8 cellular contexts compared by ENCODE assay signal in the genomic region with DNA sequence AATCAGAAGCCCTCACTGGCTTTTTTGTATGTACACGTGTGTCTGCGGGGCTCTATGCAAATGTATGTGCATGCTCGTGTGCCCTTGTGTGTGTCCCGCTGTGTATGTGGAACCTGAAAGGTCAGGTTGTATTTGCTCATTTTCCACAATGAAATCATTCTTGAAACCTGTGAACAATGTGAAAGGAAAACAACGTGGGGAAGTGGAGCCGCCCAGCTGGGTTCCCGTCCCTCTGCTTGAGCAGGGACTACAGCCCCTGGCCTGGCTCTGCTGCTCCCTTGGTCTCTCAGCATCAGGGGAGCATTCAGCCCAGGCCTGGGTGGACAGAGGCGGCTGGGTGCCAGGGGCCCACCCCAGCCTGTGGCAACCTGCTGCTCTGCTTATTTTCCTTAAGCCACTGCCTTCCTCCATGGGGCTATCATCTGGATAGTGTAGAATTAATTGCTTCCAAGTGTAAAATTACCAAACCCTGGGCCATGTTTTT. TPM values are rescaled to one million over a fixed set of nuclear protein-coding genes. Genes with fewer than 3 reads are reported as not detected.
DNase-seq lines count a peak whose midpoint lies in the region; TF ChIP-seq lines count a peak whose summit lies in the region.

No MANE protein-coding gene starts in this region.

- H3K27ac ChIP-seq in KOPT-K1 (ENCODE audit: low read depth, low read length, poor library complexity, severe bottlenecking) = peak overlapping the region; percentile 71
- peak overlapping the region; percentile 5 to 78 (median 60) for H3K27ac ChIP-seq in esophagus muscularis mucosa (replicated peaks in 1 of 4)
- H3K27ac ChIP-seq in stomach = peak overlapping the region; percentile 32 to 79 (median 74)

- H3K9me3 ChIP-seq in KOPT-K1 (ENCODE audit: insufficient read depth, low read length, poor library complexity, severe bottlenecking) (no peaks in the 10 kb centered on the region), esophagus muscularis mucosa (no peaks in the 10 kb centered on the region), stomach (no peaks in the 10 kb centered on the region)

- H3K36me3 ChIP-seq in KOPT-K1 (ENCODE audit: insufficient read depth, low read length) (no peaks in the 10 kb centered on the region), esophagus muscularis mucosa (peaks cover 0 to 29% (median 0%) of the 10 kb centered on the region in 4 donors), stomach (no peaks in the 10 kb centered on the region)

- TF ChIP-seq POLR2A in esophagus muscularis mucosa (IDR thresholded peaks at IDR 0.05; ENCODE audit: low read depth) (no peak), stomach (IDR thresholded peaks at IDR 0.05) (no peak)

- H3K4me3 ChIP-seq in esophagus muscularis mucosa (no peak overlapping the region), stomach (no peak overlapping the region)

- H3K27me3 ChIP-seq in esophagus muscularis mucosa (no peaks in the 10 kb centered on the region), stomach (no peaks in the 10 kb centered on the region)

- TF ChIP-seq EP300 in esophagus muscularis mucosa (IDR thresholded peaks at IDR 0.05) (no peak), stomach (IDR thresholded peaks at IDR 0.05) (no peak)

- peak; percentile 71 for DNase-seq in activated CD4-positive, alpha-beta T cell treated with anti-CD3 and anti-CD28 coated beads for 48 hours
- no peak for DNase-seq in activated CD4-positive, alpha-beta T cell treated with anti-CD3 and anti-CD28 coated beads for 1 hour
- no peak for DNase-seq in esophagus muscularis mucosa (ENCODE audit: extremely low spot score)
- peak; percentile 50 for DNase-seq in stomach
- no peak for DNase-seq in NOMO-1 (lab: John Stamatoyannopoulos, UW; ENCODE audit: unreplicated experiment in 2 of 2)
- DNase-seq in central memory CD4-positive, alpha-beta T cell = no peak
- no peak for DNase-seq in NCI-H446 treated with DMSO at 0.1 percent for 48 hours (lab: John Stamatoyannopoulos, UW)

- TF ChIP-seq CTCF in esophagus muscularis mucosa (IDR thresholded peaks at IDR 0.05) (no peak), stomach (IDR thresholded peaks at IDR 0.05) (no peak)

- 81% methylated on average over 5 of the region's 8 CpGs for WGBS in esophagus muscularis mucosa
- WGBS in stomach, 5 donors = 14 to 47% (median 39%) methylated on average over 8 of the region's 8 CpGs

- intact Hi-C loops in esophagus muscularis mucosa (cut with DNase I) (no loop called here), stomach (cut with DNase I; ENCODE audit: low total_unique reads) (no loop called here)

- H3K4me1 ChIP-seq in esophagus muscularis mucosa (peaks cover 0 to 4% (median 1%) of the 10 kb centered on the region in 4 donors), stomach (peaks cover 10 to 24% (median 15%) of the 10 kb centered on the region in 4 donors)

RNA-seq across cellular contexts. Expression of a gene that starts 3.0 kb away (rescaled TPM):
- total RNA-seq in esophagus muscularis mucosa (10 to 100 TPM in 3 of 4 donors, 1 to 10 TPM in 1; 7.9 to 42.9 (median 31.4) TPM), stomach (10 to 100 TPM in 2 of 5 donors, 1 to 10 TPM in 1, not detected in 2; 7.3 to 15.2 (median 12.8) TPM)
- polyA plus RNA-seq in stomach = 1 to 10 TPM; 5.4 to 10.0 (median 7.3) TPM

RNA-seq across cellular contexts. Expression of a gene that starts 11.3 kb away (rescaled TPM):
- total RNA-seq in esophagus muscularis mucosa (not detected), stomach (under 1 TPM in 1 of 5 donors, not detected in 4; 0.87 TPM)
- under 1 TPM in 2 of 3 donors, not detected in 1; 0.13 to 0.46 TPM for polyA plus RNA-seq in stomach

RNA-seq across cellular contexts. Expression of a gene that starts 20.2 kb away (rescaled TPM):
- total RNA-seq in esophagus muscularis mucosa = 10 to 100 TPM in 3 of 4 donors, 1 to 10 TPM in 1; 8.3 to 15.4 (median 13.4) TPM
- 10 to 100 TPM in 1 of 5 donors, 1 to 10 TPM in 1, under 1 TPM in 2, not detected in 1; under 0.01 to 12.1 (median 1.6) TPM for total RNA-seq in stomach
- polyA plus RNA-seq in stomach = 1 to 10 TPM; 1.8 to 4.1 (median 2.7) TPM

RNA-seq across cellular contexts. Expression of a gene that starts 23.1 kb away (rescaled TPM):
- 10 to 100 TPM; 22.0 to 82.8 (median 52.4) TPM for total RNA-seq in esophagus muscularis mucosa
- 10 to 100 TPM in 3 of 5 donors, 1 to 10 TPM in 2; 6.1 to 16.2 (median 11.1) TPM for total RNA-seq in stomach
- polyA plus RNA-seq in stomach = 10 to 100 TPM in 2 of 3 donors, 1 to 10 TPM in 1; 8.8 to 23.7 (median 22.3) TPM

RNA-seq across cellular contexts. Expression of a gene that starts 55.6 kb away (rescaled TPM):
- total RNA-seq in esophagus muscularis mucosa (1 to 10 TPM; 2.9 to 6.5 (median 4.8) TPM), stomach (1 to 10 TPM in 1 of 5 donors, under 1 TPM in 1, not detected in 3; 0.92 to 3.6 TPM)
- 10 to 100 TPM in 1 of 3 donors, 1 to 10 TPM in 2; 5.4 to 10.1 (median 8.6) TPM for polyA plus RNA-seq in stomach

Comparison
In these comparisons a context has a peak if more than half of its experiments do, and no peak if none do; other contexts are left out.
1. DNase-seq: peak in activated CD4-positive, alpha-beta T cell treated with anti-CD3 and anti-CD28 coated beads for 48 hours (single experiment) and stomach (single experiment); none in activated CD4-positive, alpha-beta T cell treated with anti-CD3 and anti-CD28 coated beads for 1 hour (single experiment), esophagus muscularis mucosa (single experiment), NOMO-1 (0 of 2), central memory CD4-positive, alpha-beta T cell (single experiment) and NCI-H446 treated with DMSO at 0.1 percent for 48 hours (single experiment).
2. Peak in every context shown above with its lines, with median percentiles within 50 percentile points of each other: H3K27ac ChIP-seq.